In genomic region chr6:11710221-11710836, GRCh38 we compare ENCODE assay signal across 9 cellular contexts.
DNase-seq lines count a peak whose midpoint lies in the region; ATAC-seq and TF ChIP-seq lines count a peak whose summit lies in the region.
"Had no signal": no experiment of that assay in that cellular context is flagged by ENCODE, and none has a peak within 500 bp of the region (broad histone marks: within the 10 kb centered on the region; RNA-seq: fewer than 3 reads in every experiment).

No MANE protein-coding gene starts in this region.

- no peak for TF ChIP-seq CTCF in smooth muscle cell (IDR thresholded peaks at IDR 0.05; ENCODE audit: borderline replicate concordance, insufficient read depth, poor library complexity, severe bottlenecking)
- no peak for TF ChIP-seq CTCF in suprapubic skin (IDR thresholded peaks at IDR 0.05)

- H3K4me3 ChIP-seq in smooth muscle cell (no peak overlapping the region), suprapubic skin (no peak overlapping the region)
- H3K4me3 ChIP-seq: GM23248 had no signal

- H4K20me1 ChIP-seq in smooth muscle cell (ENCODE audit: low read depth): no peaks in the 10 kb centered on the region

- H3K27ac ChIP-seq in smooth muscle cell (ENCODE audit: low read depth) (peak overlapping the region; percentile 70), suprapubic skin (no peak overlapping the region)

- H3K79me2 ChIP-seq in smooth muscle cell (ENCODE audit: low read depth): no peaks in the 10 kb centered on the region

- no peak overlapping the region for H3K9ac ChIP-seq in smooth muscle cell (ENCODE audit: low read depth)

- H3K4me1 ChIP-seq in smooth muscle cell (ENCODE audit: low read depth): peaks cover 8% of the 10 kb centered on the region
- peaks cover 25% of the 10 kb centered on the region for H3K4me1 ChIP-seq in suprapubic skin

- no peaks in the 10 kb centered on the region for H3F3A ChIP-seq in smooth muscle cell (ENCODE audit: low read depth)

- peak; percentile 50 for DNase-seq in COLO829 (ENCODE audit: low spot score)
- peak; percentile 75 for DNase-seq in activated CD8-positive, alpha-beta memory T cell treated with anti-CD3 and anti-CD28 coated beads for 24 hours
- DNase-seq in effector CD4-positive, alpha-beta T cell: peak; percentile 28
- DNase-seq in smooth muscle cell (lab: John Stamatoyannopoulos, UW; ENCODE audit: unreplicated experiment): no peak
- DNase-seq in HCEC 1CT: no peak
- DNase-seq in suprapubic skin (ENCODE audit: low spot score in 2 of 2): no peak
- DNase-seq: GM23248 had no signal

- TF ChIP-seq POLR2A in suprapubic skin (IDR thresholded peaks at IDR 0.05): no peak

- H3K9me3 ChIP-seq in smooth muscle cell (replicated peaks; ENCODE audit: low read depth) (no peaks in the 10 kb centered on the region), suprapubic skin (no peaks in the 10 kb centered on the region)

- peak overlapping the region; percentile 78 for H3K4me2 ChIP-seq in smooth muscle cell

- H2AFZ ChIP-seq in smooth muscle cell (ENCODE audit: low read depth): peak overlapping the region; percentile 46

- no peak for TF ChIP-seq EP300 in suprapubic skin (IDR thresholded peaks at IDR 0.05)

- no peaks in the 10 kb centered on the region for H3K27me3 ChIP-seq in smooth muscle cell (ENCODE audit: low read depth)
- no peaks in the 10 kb centered on the region for H3K27me3 ChIP-seq in suprapubic skin

- H3K36me3 ChIP-seq in smooth muscle cell (ENCODE audit: low read depth) (no peaks in the 10 kb centered on the region), suprapubic skin (no peaks in the 10 kb centered on the region)

- 69% methylated on average over 9 of the region's 9 CpGs for WGBS in smooth muscle cell (ENCODE audit: low lambda C conversion rate)
- WGBS in suprapubic skin: 29% methylated on average over 9 of the region's 9 CpGs

- ATAC-seq in HG03095 (IDR thresholded peaks at IDR 0.05; ENCODE audit: unreplicated experiment) (no peak), GM19467 (IDR thresholded peaks at IDR 0.05; ENCODE audit: unreplicated experiment) (no peak)

Comparison
In these comparisons a context has a peak if more than half of its experiments do, and no peak if none do; other contexts are left out.
1. DNase-seq: peak in COLO829 (single experiment), activated CD8-positive, alpha-beta memory T cell treated with anti-CD3 and anti-CD28 coated beads for 24 hours (single experiment) and effector CD4-positive, alpha-beta T cell (single experiment); none in smooth muscle cell (single experiment), HCEC 1CT (single experiment) and suprapubic skin (0 of 2).